Comparison of ENCODE assay signal across 26 cellular contexts in genomic region chr6:118579786-118580185, GRCh38. TPM values are rescaled to one million over a fixed set of nuclear protein-coding genes. Genes with fewer than 3 reads are reported as not detected.
"Had no signal": no experiment of that assay in that cellular context is flagged by ENCODE, and none has a peak within 500 bp of the region (broad histone marks: within the 10 kb centered on the region; RNA-seq: fewer than 3 reads in every experiment).

No MANE protein-coding gene starts in this region.

- H3K27ac ChIP-seq: ascending aorta, body of pancreas, Peyer's patch had no signal

- DNase-seq: activated B cell treated with CpG ODN at 0.5 μM for 24 hours; activated CD4-positive, alpha-beta memory T cell treated with anti-CD3 and anti-CD28 coated beads, Interleukin-2, amount 10 ng/mL, durations not matched to agents 7 days and 5 days; activated CD4-positive, alpha-beta T cell treated with anti-CD3 and anti-CD28 coated beads for 1 hour; activated CD4-positive, alpha-beta T cell treated with anti-CD3 and anti-CD28 coated beads, Interleukin-2, amount 50 U/mL, for 1 hour; activated effector memory CD4-positive, alpha-beta T cell treated with Interleukin-2 at 50 U/mL for 16 hours; activated naive CD4-positive, alpha-beta T cell; activated T-cell treated with anti-CD3 and anti-CD28 coated beads for 4 hours; central memory CD4-positive, alpha-beta T cell; Kasumi-1; KBM-7; NCI-H1105 treated with DMSO at 0.1 percent for 48 hours; NCI-H146; NCI-H187 treated with DMSO at 0.1 percent for 48 hours; NCI-H2081 treated with DMSO at 0.1 percent for 48 hours; NCI-H446; NCI-H524; Peyer's patch; SHP77; T-helper 17 cell; T-helper 9 cell had no signal

- H3K27ac Mint-ChIP-seq: activated B cell treated with CpG ODN at 0.5 μM for 24 hours; activated CD4-positive, alpha-beta memory T cell treated with anti-CD3 and anti-CD28 coated beads, Interleukin-2, amount 10 ng/mL, durations not matched to agents 7 days and 5 days; activated naive CD4-positive, alpha-beta T cell treated with anti-CD3 and anti-CD28 coated beads, Interleukin-2, amount 50 U/mL, for 24 hours had no signal

- H3K4me1 ChIP-seq: ascending aorta, Peyer's patch had no signal

- H3K27me3 ChIP-seq: ascending aorta, body of pancreas, Peyer's patch had no signal

- H3K27me3 Mint-ChIP-seq: activated B cell treated with CpG ODN at 0.5 μM for 24 hours; activated CD4-positive, alpha-beta memory T cell treated with anti-CD3 and anti-CD28 coated beads, Interleukin-2, amount 10 ng/mL, durations not matched to agents 7 days and 5 days; activated naive CD4-positive, alpha-beta T cell treated with anti-CD3 and anti-CD28 coated beads, Interleukin-2, amount 50 U/mL, for 24 hours; T-helper 17 cell had no signal

- H3K4me3 ChIP-seq: body of pancreas, Peyer's patch had no signal

- H3K4me3 Mint-ChIP-seq: activated B cell treated with CpG ODN at 0.5 μM for 24 hours; activated CD4-positive, alpha-beta memory T cell treated with anti-CD3 and anti-CD28 coated beads, Interleukin-2, amount 10 ng/mL, durations not matched to agents 7 days and 5 days; activated naive CD4-positive, alpha-beta T cell treated with anti-CD3 and anti-CD28 coated beads, Interleukin-2, amount 50 U/mL, for 24 hours; T-helper 17 cell had no signal

- ATAC-seq: body of pancreas had no signal

- H3K9me3 ChIP-seq: body of pancreas had no signal

RNA-seq across cellular contexts. Expression of gene PLN, which starts 31.7 kb away (rescaled TPM):
- total RNA-seq: activated B cell treated with CpG ODN at 0.5 μM for 24 hours; activated CD4-positive, alpha-beta memory T cell treated with anti-CD3 and anti-CD28 coated beads, Interleukin-2, amount 10 ng/mL, durations not matched to agents 7 days and 5 days; activated CD8-positive, alpha-beta memory T cell treated with anti-CD3 and anti-CD28 coated beads for 36 hours; bronchial epithelial cell; SK-MEL-5; T-helper 17 cell had no signal
